25 cellular contexts compared by ENCODE assay signal in genomic region chr10:11120711-11121110, GRCh38.
"Had no signal": no experiment of that assay in that cellular context is flagged by ENCODE, and none has a peak within 500 bp of the region (broad histone marks: within the 10 kb centered on the region; RNA-seq: fewer than 3 reads in every experiment).

No MANE protein-coding gene starts in this region.

- H3K27ac Mint-ChIP-seq: activated naive CD4-positive, alpha-beta T cell treated with anti-CD3 and anti-CD28 coated beads, Interleukin-2, amount 10 ng/mL, durations not matched to agents 7 days and 5 days had no signal

- H3K9me3 Mint-ChIP-seq: central memory CD8-positive, alpha-beta T cell had no signal

- H3K27me3 Mint-ChIP-seq: central memory CD8-positive, alpha-beta T cell had no signal

- DNase-seq: activated CD4-positive, alpha-beta T cell treated with anti-CD3 and anti-CD28 coated beads for 48 hours; activated CD4-positive, alpha-beta T cell treated with anti-CD3 and anti-CD28 coated beads, Interleukin-2, amount 50 U/mL, for 48 hours; activated CD8-positive, alpha-beta memory T cell treated with anti-CD3 and anti-CD28 coated beads for 24 hours; activated effector memory CD4-positive, alpha-beta T cell treated with Interleukin-2 at 50 U/mL for 16 hours; activated naive CD4-positive, alpha-beta T cell treated with anti-CD3 and anti-CD28 coated beads, Interleukin-2, amount 10 ng/mL, durations not matched to agents 7 days and 5 days; amniotic stem cell; dermis blood vessel endothelial cell; effector CD4-positive, alpha-beta T cell; esophagus squamous epithelium; foreskin melanocyte; kidney glomerular epithelial cell; mesendoderm; posterior cingulate gyrus; right lobe of liver; stimulated activated CD4-positive, alpha-beta T cell treated with anti-CD3 and anti-CD28 coated beads, Interleukin-2, amount 100 ng/mL, for 48 hours; stimulated activated naive CD8-positive, alpha-beta T cell treated with anti-CD3 and anti-CD28 coated beads, Interleukin-15, Interleukin-2, amounts not matched to agents 100 U/mL and 50 U/mL, for 24 hours; T1000; testis; trophoblast cell; uterus; WERI-Rb-1 had no signal

- H3K4me1 Mint-ChIP-seq: central memory CD8-positive, alpha-beta T cell had no signal

- ATAC-seq: activated CD4-positive, CD25-positive, alpha-beta regulatory T cell treated with anti-CD3 and anti-CD28 coated beads, Interleukin-2, amount 50 U/mL, for 24 hours; left lobe of liver; right lobe of liver; stimulated activated naive CD8-positive, alpha-beta T cell treated with anti-CD3 and anti-CD28 coated beads, Interleukin-15, Interleukin-2, amounts not matched to agents 100 U/mL and 50 U/mL, for 24 hours had no signal

- H3K4me3 Mint-ChIP-seq: activated naive CD4-positive, alpha-beta T cell treated with anti-CD3 and anti-CD28 coated beads, Interleukin-2, amount 10 ng/mL, durations not matched to agents 7 days and 5 days; central memory CD8-positive, alpha-beta T cell; nephron had no signal
